In the genomic region with DNA sequence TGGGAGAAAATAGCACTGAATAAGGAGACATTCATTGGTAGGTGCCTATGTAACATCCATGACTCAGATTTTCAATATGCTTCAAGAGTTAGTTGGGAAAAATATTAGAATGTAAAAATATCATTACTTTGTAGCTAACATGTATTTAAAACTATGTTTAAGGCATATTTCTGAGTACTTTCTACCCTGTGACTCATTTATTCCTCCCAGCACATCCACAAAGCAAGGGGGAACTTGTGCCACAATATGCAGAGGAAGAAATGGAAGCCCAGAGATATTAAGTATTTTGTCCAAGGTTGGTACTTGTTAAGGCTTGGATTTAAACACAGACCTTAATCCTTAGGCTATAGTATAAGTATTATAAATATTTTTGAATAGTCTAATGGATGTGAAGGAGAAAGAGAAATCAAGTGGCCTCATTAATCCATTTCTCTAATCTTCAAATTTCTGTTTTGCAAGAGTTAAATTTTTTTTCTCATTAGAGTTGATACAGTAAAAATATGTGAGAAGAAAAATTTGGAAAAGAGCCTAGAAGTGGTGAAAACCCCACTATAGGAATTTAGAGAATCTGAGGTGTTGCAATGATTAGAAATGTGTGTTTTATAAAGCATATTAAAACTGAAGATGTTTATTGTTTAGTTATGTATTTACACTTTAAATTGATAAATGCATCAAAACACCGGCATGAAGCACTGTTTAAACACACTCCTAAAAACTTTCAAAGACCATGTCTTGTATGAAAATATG, we compare ENCODE assay signal across 18 cellular contexts.
DNase-seq lines count a peak whose midpoint lies in the region; ATAC-seq, FAIRE-seq and TF ChIP-seq lines count a peak whose summit lies in the region.
"Had no signal": no experiment of that assay in that cellular context is flagged by ENCODE, and none has a peak within 500 bp of the region (broad histone marks: within the 10 kb centered on the region; RNA-seq: fewer than 3 reads in every experiment).

No MANE protein-coding gene starts in this region.

- H3K9me3 Mint-ChIP-seq in astrocyte (ENCODE audit: unreplicated experiment), result no peaks in the 10 kb centered on the region
- no peaks in the 10 kb centered on the region for H3K9me3 Mint-ChIP-seq in chondrocyte (ENCODE audit: low read depth)
- H3K9me3 Mint-ChIP-seq: H9 had no signal

- H3K4me3 ChIP-seq in astrocyte (ENCODE audit: insufficient read depth, low read depth, low read length) (no peak overlapping the region), mesendoderm (ENCODE audit: low read length) (no peak overlapping the region)

- no peak overlapping the region for H3K56ac ChIP-seq in mesendoderm (ENCODE audit: low read length)

- no peak overlapping the region for H4K8ac ChIP-seq in mesendoderm (ENCODE audit: low read depth, low read length)

- H2BK15ac ChIP-seq in mesendoderm (replicated peaks; ENCODE audit: low read depth), result no peak overlapping the region

- H3K9ac ChIP-seq in astrocyte (ENCODE audit: low read length), result no peak overlapping the region
- H3K9ac ChIP-seq in mesendoderm (ENCODE audit: low read length), result no peak overlapping the region

- WGBS in mesendoderm (ENCODE audit: extremely low coverage, insufficient coverage, low lambda C conversion rate), result no CpG with 5 or more reads among the region's 1 CpG

- no peaks in the 10 kb centered on the region for H3K27me3 Mint-ChIP-seq in astrocyte (ENCODE audit: low read depth, unreplicated experiment)
- no peaks in the 10 kb centered on the region for H3K27me3 Mint-ChIP-seq in chondrocyte (ENCODE audit: low read depth)

- H3K79me2 ChIP-seq in astrocyte (ENCODE audit: insufficient read depth, low read length), result no peaks in the 10 kb centered on the region
- H3K79me2 ChIP-seq in mesendoderm (ENCODE audit: control insufficient read depth, insufficient read depth, low read length), result no peaks in the 10 kb centered on the region

- H3K27me3 ChIP-seq in astrocyte (ENCODE audit: insufficient read depth, low read length), result no peaks in the 10 kb centered on the region
- H3K27me3 ChIP-seq in mesendoderm (ENCODE audit: insufficient read depth, low read length, poor library complexity), result no peaks in the 10 kb centered on the region
- H3K27me3 ChIP-seq: BE2C had no signal

- DNase-seq in M059J (ENCODE audit: low read depth) (peak; percentile 8), astrocyte (ENCODE audit: low read depth) (peak; percentile 51), chondrocyte (ENCODE audit: low spot score) (no peak), omental fat pad (ENCODE audit: low spot score) (no peak), caudate nucleus (lab: John Stamatoyannopoulos, UW) (no peak), Ammon's horn (ENCODE audit: low spot score) (no peak), mesendoderm (no peak), NK-92 (lab: John Stamatoyannopoulos, UW; ENCODE audit: unreplicated experiment) (no peak)
- DNase-seq: BE2C; CD4-positive, alpha-beta memory T cell; DMS79; EL; GOT3; H9 had no signal

- H2BK120ac ChIP-seq in mesendoderm (ENCODE audit: low read depth, low read length), result no peak overlapping the region

- H3K36me3 Mint-ChIP-seq in astrocyte (ENCODE audit: low read depth, unreplicated experiment) (no peaks in the 10 kb centered on the region), chondrocyte (ENCODE audit: low read depth) (peaks cover 2% of the 10 kb centered on the region)
- H3K36me3 Mint-ChIP-seq: CD4-positive, alpha-beta memory T cell had no signal

- H4K20me1 ChIP-seq in astrocyte (ENCODE audit: insufficient read depth, low read length), result no peaks in the 10 kb centered on the region

- H3K4me1 Mint-ChIP-seq in astrocyte (ENCODE audit: low read depth, unreplicated experiment) (peaks cover 6% of the 10 kb centered on the region), chondrocyte (ENCODE audit: low read depth) (peaks cover 37% of the 10 kb centered on the region)
- H3K4me1 Mint-ChIP-seq: CD4-positive, alpha-beta memory T cell had no signal

- H2AK5ac ChIP-seq in mesendoderm (ENCODE audit: low read length), result no peak overlapping the region

- H2AFZ ChIP-seq in astrocyte (ENCODE audit: low read depth, low read length), result no peak overlapping the region

- no peaks in the 10 kb centered on the region for H3K79me1 ChIP-seq in mesendoderm (ENCODE audit: low read length)

- H2BK5ac ChIP-seq in mesendoderm (ENCODE audit: low read length), result no peak overlapping the region

- H3K4me2 ChIP-seq in astrocyte (ENCODE audit: low read length), result no peak overlapping the region
- H3K4me2 ChIP-seq in mesendoderm (ENCODE audit: low read length), result no peak overlapping the region

- no peak overlapping the region for H3K23ac ChIP-seq in mesendoderm (ENCODE audit: low read length)

- no peak overlapping the region for H4K5ac ChIP-seq in mesendoderm (ENCODE audit: low read length)

- no peak overlapping the region for H3K4ac ChIP-seq in mesendoderm (ENCODE audit: low read depth, low read length)

- no peak for FAIRE-seq in astrocyte (lab: Jason Lieb, UNC)
- FAIRE-seq: A204.1, G401.6, GM12891 had no signal

- H3K4me1 ChIP-seq in astrocyte (ENCODE audit: insufficient read depth, low read length), result no peaks in the 10 kb centered on the region
- H3K4me1 ChIP-seq in mesendoderm (ENCODE audit: control insufficient read depth, low read depth, low read length), result no peaks in the 10 kb centered on the region
- H3K4me1 ChIP-seq: BE2C had no signal

- H3K36me3 ChIP-seq in astrocyte (ENCODE audit: insufficient read depth, low read length) (no peaks in the 10 kb centered on the region), mesendoderm (ENCODE audit: control insufficient read depth, insufficient read depth, low read length) (no peaks in the 10 kb centered on the region)
- H3K36me3 ChIP-seq: BE2C had no signal

- no peak for TF ChIP-seq CTCF in astrocyte (IDR thresholded peaks at IDR 0.05; ENCODE audit: insufficient read depth, low read depth, low read length)
- TF ChIP-seq CTCF in chondrocyte (IDR thresholded peaks at IDR 0.05), result no peak
- TF ChIP-seq CTCF in omental fat pad (IDR thresholded peaks at IDR 0.05), result no peak

- H3K9me3 ChIP-seq in astrocyte (ENCODE audit: insufficient read depth, low read depth, low read length), result no peaks in the 10 kb centered on the region
- H3K9me3 ChIP-seq: BE2C had no signal

- H3K27ac ChIP-seq in astrocyte (ENCODE audit: low read depth, low read length) (no peak overlapping the region), caudate nucleus (ENCODE audit: low read depth, low read length) (no peak overlapping the region), mesendoderm (ENCODE audit: low read depth, low read length) (no peak overlapping the region)
- H3K27ac ChIP-seq: C4-2B had no signal

- H3K18ac ChIP-seq in mesendoderm (ENCODE audit: low read length), result no peak overlapping the region

- H3K4me3 Mint-ChIP-seq in astrocyte (ENCODE audit: unreplicated experiment) (no peak overlapping the region), chondrocyte (ENCODE audit: unreplicated experiment) (no peak overlapping the region)
- H3K4me3 Mint-ChIP-seq: CD4-positive, alpha-beta memory T cell; H9 had no signal

- no peak overlapping the region for H3K27ac Mint-ChIP-seq in astrocyte (ENCODE audit: unreplicated experiment)
- peak overlapping the region; percentile 49 for H3K27ac Mint-ChIP-seq in chondrocyte (ENCODE audit: unreplicated experiment)
- H3K27ac Mint-ChIP-seq: CD4-positive, alpha-beta memory T cell; H9 had no signal

- peak; percentile 45 for ATAC-seq in omental fat pad (ENCODE audit: low FRiP score)

Comparison
In these comparisons a context has a peak if more than half of its experiments do, and no peak if none do; other contexts are left out.
1. DNase-seq: peak in M059J (single experiment) and astrocyte (single experiment); none in chondrocyte (single experiment), omental fat pad (single experiment), caudate nucleus (0 of 61), Ammon's horn (single experiment), mesendoderm (single experiment) and NK-92 (single experiment).